12 cellular contexts compared by ENCODE assay signal in the genomic region with DNA sequence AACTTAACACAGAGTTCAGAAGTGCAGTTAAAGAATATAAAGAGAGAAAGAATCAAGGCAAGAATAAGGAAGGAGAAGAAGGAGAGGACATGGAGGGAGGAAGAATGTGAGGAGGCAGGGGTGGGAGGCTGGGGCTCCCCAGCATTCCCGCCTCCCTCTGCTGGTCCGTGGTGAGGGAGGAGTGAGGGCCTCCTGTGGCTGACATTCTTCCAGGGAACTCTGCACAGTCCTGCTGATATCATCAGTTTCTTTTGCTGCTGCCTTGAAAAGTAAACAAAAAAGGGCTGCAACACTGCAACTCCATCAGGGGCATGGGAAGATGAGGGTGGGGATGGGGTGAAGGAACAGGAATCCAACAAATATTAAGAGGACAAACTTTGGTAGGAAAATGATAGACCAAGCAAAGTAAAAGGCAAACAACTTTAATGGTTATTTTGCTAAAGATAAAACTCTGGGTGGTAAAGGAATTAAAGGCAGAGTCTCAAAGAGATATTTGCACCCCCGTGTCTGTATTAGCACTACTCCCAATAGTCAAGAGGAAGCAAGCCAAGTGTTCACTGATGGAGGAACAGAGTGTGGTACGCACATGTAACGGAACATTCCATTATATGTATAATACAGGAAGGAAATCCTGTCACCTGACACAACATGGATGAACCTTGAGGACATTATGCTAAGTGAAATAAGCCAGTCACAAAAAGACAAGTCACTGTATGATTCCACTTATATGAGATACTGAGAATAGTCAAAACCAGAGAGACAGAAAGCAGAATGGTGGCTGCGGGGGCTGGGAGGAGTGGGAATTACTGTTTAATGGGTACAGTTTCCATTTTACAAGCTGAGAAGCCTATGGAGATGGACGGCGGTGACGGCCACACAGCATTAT. TPM values are rescaled to one million over a fixed set of nuclear protein-coding genes. Genes with fewer than 3 reads are reported as not detected.
DNase-seq lines count a peak whose midpoint lies in the region; ATAC-seq and TF ChIP-seq lines count a peak whose summit lies in the region.
"Had no signal": no experiment of that assay in that cellular context is flagged by ENCODE, and none has a peak within 500 bp of the region (broad histone marks: within the 10 kb centered on the region; RNA-seq: fewer than 3 reads in every experiment).

No MANE protein-coding gene starts in this region.

- peak overlapping the region; percentile 8 for H3K4me3 Mint-ChIP-seq in T-helper 2 cell treated with Interferon-gamma antibody and Interleukin-4, amounts not matched to agents 5 μg/mL and 100 μg/mL, for 36 hours
- H3K4me3 Mint-ChIP-seq in osteocyte (ENCODE audit: unreplicated experiment): no peak overlapping the region

- H3K4me3 ChIP-seq in LNCaP clone FGC (ENCODE audit: low read depth, low read length): no peak overlapping the region
- H3K4me3 ChIP-seq: SJSA1 had no signal

- H3K4me1 Mint-ChIP-seq in T-helper 2 cell treated with Interferon-gamma antibody and Interleukin-4, amounts not matched to agents 5 μg/mL and 100 μg/mL, for 36 hours (ENCODE audit: low read depth): peaks cover 31% of the 10 kb centered on the region
- peaks cover 22% of the 10 kb centered on the region for H3K4me1 Mint-ChIP-seq in osteocyte (ENCODE audit: unreplicated experiment)

- peak; percentile 60 for DNase-seq in T-helper 2 cell treated with Interferon-gamma antibody and Interleukin-4, amounts not matched to agents 5 μg/mL and 100 μg/mL, for 36 hours (ENCODE audit: low spot score)
- DNase-seq in T-helper 2 cell (no peak), LNCaP clone FGC (ENCODE audit: low read depth) (peak; percentile 51), dedifferentiated amniotic fluid mesenchymal stem cell (ENCODE audit: extremely low spot score) (peak; percentile 45), osteocyte (ENCODE audit: extremely low spot score, unreplicated experiment) (peak; percentile 62), kidney tubule cell (ENCODE audit: low spot score) (no peak), COR-L47 (lab: John Stamatoyannopoulos, UW) (no peak)
- DNase-seq: head of caudate nucleus, NCI-H187, nucleus accumbens had no signal

- no peaks in the 10 kb centered on the region for H3K27me3 Mint-ChIP-seq in T-helper 2 cell treated with Interferon-gamma antibody and Interleukin-4, amounts not matched to agents 5 μg/mL and 100 μg/mL, for 36 hours (ENCODE audit: low read depth)
- H3K27me3 Mint-ChIP-seq in osteocyte (ENCODE audit: unreplicated experiment): no peaks in the 10 kb centered on the region

- peak overlapping the region; percentile 67 for H3K27ac Mint-ChIP-seq in T-helper 2 cell treated with Interferon-gamma antibody and Interleukin-4, amounts not matched to agents 5 μg/mL and 100 μg/mL, for 36 hours
- peak overlapping the region; percentile 65 for H3K27ac Mint-ChIP-seq in osteocyte (ENCODE audit: unreplicated experiment)

- no peak for ATAC-seq in HG03196 (IDR thresholded peaks at IDR 0.05; ENCODE audit: unreplicated experiment)

- peaks cover 37% of the 10 kb centered on the region for H3K36me3 Mint-ChIP-seq in T-helper 2 cell treated with Interferon-gamma antibody and Interleukin-4, amounts not matched to agents 5 μg/mL and 100 μg/mL, for 36 hours (ENCODE audit: low read depth)
- H3K36me3 Mint-ChIP-seq in osteocyte (ENCODE audit: unreplicated experiment): peaks cover 24% of the 10 kb centered on the region

- H3K9me3 Mint-ChIP-seq in T-helper 2 cell treated with Interferon-gamma antibody and Interleukin-4, amounts not matched to agents 5 μg/mL and 100 μg/mL, for 36 hours: no peaks in the 10 kb centered on the region
- no peaks in the 10 kb centered on the region for H3K9me3 Mint-ChIP-seq in osteocyte (ENCODE audit: unreplicated experiment)

- TF ChIP-seq CTCF in LNCaP clone FGC (IDR thresholded peaks at IDR 0.05; ENCODE audit: control insufficient read depth, extremely low read depth, insufficient read depth) (0 out of 2 replicates have a peak, but pooled peaks have one; percentile 12), osteocyte (IDR thresholded peaks at IDR 0.05) (peak; percentile 25)

RNA-seq across cellular contexts. Expression of gene SPOCK2, which starts 8.0 kb away (rescaled TPM):
- 0.54 and 0.73 TPM in 2 replicates for total RNA-seq in osteocyte
- total RNA-seq: SJSA1 had no signal

Comparison
In these comparisons a context has a peak if more than half of its experiments do, and no peak if none do; other contexts are left out.
1. DNase-seq: peak in T-helper 2 cell treated with Interferon-gamma antibody and Interleukin-4, amounts not matched to agents 5 μg/mL and 100 μg/mL, for 36 hours (single experiment), LNCaP clone FGC (single experiment), dedifferentiated amniotic fluid mesenchymal stem cell (single experiment) and osteocyte (single experiment); none in T-helper 2 cell (0 of 5), kidney tubule cell (single experiment) and COR-L47 (single experiment).